In genomic region chr11:44766972-44767278, GRCh38 we compare ENCODE assay signal across 15 cellular contexts. TPM values are rescaled to one million over a fixed set of nuclear protein-coding genes. Genes with fewer than 3 reads are reported as not detected.
A peak's percentile ranks its signal among the peaks of the same experiment; 100 is the strongest.
DNase-seq lines count a peak whose midpoint lies in the region; ATAC-seq and TF ChIP-seq lines count a peak whose summit lies in the region.
"Had no signal": no experiment of that assay in that cellular context is flagged by ENCODE, and none has a peak within 500 bp of the region (broad histone marks: within the 10 kb centered on the region; RNA-seq: fewer than 3 reads in every experiment).

No MANE protein-coding gene starts in this region.

- no peak for TF ChIP-seq CTCF in fibroblast of villous mesenchyme (IDR thresholded peaks at IDR 0.05; ENCODE audit: insufficient read depth, low read depth, low read length)

- no peak overlapping the region for H3K4me3 ChIP-seq in fibroblast of villous mesenchyme (ENCODE audit: low read depth, low read length)
- no peak overlapping the region for H3K4me3 ChIP-seq in muscle layer of duodenum (ENCODE audit: low read depth in 1 of 2, low read length in 2 of 2)
- H3K4me3 ChIP-seq in aorta (ENCODE audit: low read length in 2 of 2): no peak overlapping the region

- no peaks in the 10 kb centered on the region for H3K27me3 Mint-ChIP-seq in activated CD4-positive, alpha-beta memory T cell treated with anti-CD3 and anti-CD28 coated beads for 36 hours
- H3K27me3 Mint-ChIP-seq in activated CD4-positive, alpha-beta memory T cell treated with anti-CD3 and anti-CD28 coated beads, Interleukin-2, amount 10 ng/mL, durations not matched to agents 7 days and 5 days: no peaks in the 10 kb centered on the region

- H3K4me3 Mint-ChIP-seq in activated CD4-positive, alpha-beta memory T cell treated with anti-CD3 and anti-CD28 coated beads for 36 hours: no peak overlapping the region
- H3K4me3 Mint-ChIP-seq in activated CD4-positive, alpha-beta memory T cell treated with anti-CD3 and anti-CD28 coated beads, Interleukin-2, amount 10 ng/mL, durations not matched to agents 7 days and 5 days: no peak overlapping the region
- H3K4me3 Mint-ChIP-seq: activated T-cell treated with anti-CD3 and anti-CD28 coated beads, Interleukin-2, amount 50 U/mL, for 4 hours had no signal

- no peak overlapping the region for H3K27ac Mint-ChIP-seq in activated CD4-positive, alpha-beta memory T cell treated with anti-CD3 and anti-CD28 coated beads for 36 hours
- no peak overlapping the region for H3K27ac Mint-ChIP-seq in activated CD4-positive, alpha-beta memory T cell treated with anti-CD3 and anti-CD28 coated beads, Interleukin-2, amount 10 ng/mL, durations not matched to agents 7 days and 5 days

- no peaks in the 10 kb centered on the region for H3K36me3 ChIP-seq in muscle layer of duodenum (ENCODE audit: control insufficient read depth in 1 of 2, insufficient read depth in 2 of 2, low read length in 2 of 2)
- no peaks in the 10 kb centered on the region for H3K36me3 ChIP-seq in aorta (ENCODE audit: control insufficient read depth in 1 of 2, insufficient read depth in 2 of 2, low read length in 1 of 2)

- CTCF ChIA-PET in activated CD4-positive, alpha-beta memory T cell treated with anti-CD3 and anti-CD28 coated beads for 36 hours (lab: Charles Lee): interaction anchor here (1.3 to 3.9 kb wide), 2 partner anchors 9 to 210 kb away, joined by 4 to 36 read pairs; no protein-coding TSS in a partner anchor
- CTCF ChIA-PET in activated CD4-positive, alpha-beta memory T cell treated with anti-CD3 and anti-CD28 coated beads, Interleukin-2, amount 10 ng/mL, durations not matched to agents 7 days and 5 days (lab: Charles Lee): interaction anchor here (0.8 to 1.5 kb wide), 3 partner anchors 9 to 150 kb away, joined by 3 to 5 read pairs (median 3); no protein-coding TSS in a partner anchor

- H3K36me3 Mint-ChIP-seq in activated CD4-positive, alpha-beta memory T cell treated with anti-CD3 and anti-CD28 coated beads for 36 hours: peaks cover 28% of the 10 kb centered on the region
- H3K36me3 Mint-ChIP-seq in activated CD4-positive, alpha-beta memory T cell treated with anti-CD3 and anti-CD28 coated beads, Interleukin-2, amount 10 ng/mL, durations not matched to agents 7 days and 5 days (ENCODE audit: low read depth): peaks cover 23% of the 10 kb centered on the region

- H3K27me3 ChIP-seq in muscle layer of duodenum (ENCODE audit: low read depth, low read length) (no peaks in the 10 kb centered on the region), aorta (ENCODE audit: control insufficient read depth in 1 of 2, insufficient read depth in 2 of 2, low read length in 1 of 2) (no peaks in the 10 kb centered on the region)

- POLR2A ChIA-PET in activated CD4-positive, alpha-beta memory T cell treated with anti-CD3 and anti-CD28 coated beads for 36 hours (lab: Charles Lee): no interaction called here
- POLR2A ChIA-PET in activated CD4-positive, alpha-beta memory T cell treated with anti-CD3 and anti-CD28 coated beads, Interleukin-2, amount 10 ng/mL, durations not matched to agents 7 days and 5 days (lab: Charles Lee): no interaction called here

- H3K9me3 ChIP-seq in muscle layer of duodenum (ENCODE audit: control insufficient read depth in 1 of 2, low read length in 2 of 2): no peaks in the 10 kb centered on the region
- no peaks in the 10 kb centered on the region for H3K9me3 ChIP-seq in aorta (ENCODE audit: control insufficient read depth, low read length)

- intact Hi-C loops in activated CD4-positive, alpha-beta memory T cell treated with anti-CD3 and anti-CD28 coated beads for 36 hours (cut with micrococcal nuclease): no loop called here
- intact Hi-C loops in aorta (cut with DNase I): loop anchor here in 1 of 2 donors (5.0 to 10.0 kb wide), 3 partner anchors 40 to 328 kb away; partner anchors contain the start of genes CD82 and TSPAN18

- peaks cover 21% of the 10 kb centered on the region for H3K4me1 Mint-ChIP-seq in activated CD4-positive, alpha-beta memory T cell treated with anti-CD3 and anti-CD28 coated beads for 36 hours (ENCODE audit: low read depth)
- H3K4me1 Mint-ChIP-seq in activated CD4-positive, alpha-beta memory T cell treated with anti-CD3 and anti-CD28 coated beads, Interleukin-2, amount 10 ng/mL, durations not matched to agents 7 days and 5 days: peaks cover 3% of the 10 kb centered on the region

- ATAC-seq in aorta (ENCODE audit: low FRiP score) (peak; percentile 34), GM19351 (IDR thresholded peaks at IDR 0.05; ENCODE audit: unreplicated experiment) (no peak)
- ATAC-seq: activated T-cell treated with anti-CD3 and anti-CD28 coated beads, Interleukin-2, amount 50 U/mL, for 4 hours had no signal

- DNase-seq in activated CD4-positive, alpha-beta memory T cell treated with anti-CD3 and anti-CD28 coated beads for 36 hours: peak; percentile 4
- no peak for DNase-seq in activated CD4-positive, alpha-beta memory T cell treated with anti-CD3 and anti-CD28 coated beads, Interleukin-2, amount 10 ng/mL, durations not matched to agents 7 days and 5 days
- peak; percentile 82 for DNase-seq in fibroblast of villous mesenchyme (ENCODE audit: low read depth)
- DNase-seq in aorta: no peak
- no peak for DNase-seq in putamen (ENCODE audit: low spot score)
- DNase-seq in germinal center (ENCODE audit: low spot score): no peak
- DNase-seq: activated CD4-positive, CD25-positive, alpha-beta regulatory T cell; activated T-cell treated with anti-CD3 and anti-CD28 coated beads, Interleukin-2, amount 50 U/mL, for 4 hours; kidney glomerular epithelial cell; substantia nigra had no signal

- peak overlapping the region; percentile 90 for H3K27ac ChIP-seq in muscle layer of duodenum (ENCODE audit: low read length)
- H3K27ac ChIP-seq in aorta (ENCODE audit: low read depth in 1 of 2, low read length in 2 of 2): peak overlapping the region; percentile 69 to 95
- H3K27ac ChIP-seq: 22Rv1 had no signal

- peaks cover 14 to 37% of the 10 kb centered on the region in 2 donors for H3K4me1 ChIP-seq in muscle layer of duodenum (ENCODE audit: control insufficient read depth in 1 of 2, insufficient read depth in 2 of 2, low read length in 2 of 2)
- H3K4me1 ChIP-seq in aorta (ENCODE audit: control insufficient read depth in 1 of 2, insufficient read depth in 2 of 2, low read length in 2 of 2): peaks cover 0 to 3% of the 10 kb centered on the region in 2 donors

- H3K9me3 Mint-ChIP-seq in activated CD4-positive, alpha-beta memory T cell treated with anti-CD3 and anti-CD28 coated beads for 36 hours: peaks cover 3% of the 10 kb centered on the region
- H3K9me3 Mint-ChIP-seq in activated CD4-positive, alpha-beta memory T cell treated with anti-CD3 and anti-CD28 coated beads, Interleukin-2, amount 10 ng/mL, durations not matched to agents 7 days and 5 days: no peaks in the 10 kb centered on the region

RNA-seq across cellular contexts. Expression of gene TSPAN18, which starts 40.2 kb away (rescaled TPM):
- total RNA-seq in activated CD4-positive, alpha-beta memory T cell treated with anti-CD3 and anti-CD28 coated beads for 36 hours: 1 to 10 TPM; 5.8 to 8.2 TPM
- total RNA-seq in activated CD4-positive, alpha-beta memory T cell treated with anti-CD3 and anti-CD28 coated beads, Interleukin-2, amount 10 ng/mL, durations not matched to agents 7 days and 5 days: 10 to 100 TPM; 38.7 to 42.3 TPM
- under 0.01 and 0.64 TPM in 2 replicates for total RNA-seq in fibroblast of villous mesenchyme
- total RNA-seq in aorta: 10 to 100 TPM; 34.8 to 44.9 TPM
- polyA plus RNA-seq in aorta: 1 to 10 TPM; 1.0 to 1.2 TPM
- total RNA-seq: bronchial epithelial cell, SK-MEL-5 had no signal

Comparison
In these comparisons a context has a peak if more than half of its experiments do, and no peak if none do; other contexts are left out.
1. DNase-seq: peak in activated CD4-positive, alpha-beta memory T cell treated with anti-CD3 and anti-CD28 coated beads for 36 hours (single experiment) and fibroblast of villous mesenchyme (single experiment); none in activated CD4-positive, alpha-beta memory T cell treated with anti-CD3 and anti-CD28 coated beads, Interleukin-2, amount 10 ng/mL, durations not matched to agents 7 days and 5 days (single experiment), aorta (0 of 2), putamen (single experiment) and germinal center (single experiment).